Comparison of ENCODE assay signal across 9 cellular contexts in the genomic region with DNA sequence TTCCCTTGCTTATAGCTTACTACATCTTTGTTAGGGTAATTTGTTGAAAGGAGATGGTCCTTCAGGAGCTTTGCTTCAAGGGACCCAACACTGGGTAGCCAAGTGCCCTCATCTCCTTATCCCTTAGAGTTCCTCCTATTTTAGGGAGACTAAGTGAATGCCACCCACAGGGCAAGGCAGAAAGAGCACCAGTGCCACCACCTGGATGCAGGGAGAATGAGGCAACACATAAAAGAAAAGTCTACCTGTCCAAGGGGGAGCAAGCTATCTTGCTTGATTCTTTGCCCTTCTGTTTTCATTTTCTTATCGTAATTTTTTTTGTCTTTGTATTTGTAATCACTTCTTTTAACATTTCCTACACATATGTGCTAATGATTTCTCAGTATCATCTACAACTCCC.
DNase-seq lines count a peak whose midpoint lies in the region; ATAC-seq and TF ChIP-seq lines count a peak whose summit lies in the region.
"Had no signal": no experiment of that assay in that cellular context is flagged by ENCODE, and none has a peak within 500 bp of the region (broad histone marks: within the 10 kb centered on the region; RNA-seq: fewer than 3 reads in every experiment).

No MANE protein-coding gene starts in this region.

- ATAC-seq in stimulated activated memory B cell treated with anti-CD40 and anti-IgM and Interleukin-4, amounts not matched to agents 10 μg/mL and 1 μg/mL and 100 μg/mL, for 72 hours: no peak
- ATAC-seq in GM19351 (IDR thresholded peaks at IDR 0.05; ENCODE audit: unreplicated experiment): no peak

- peak; percentile 67 for TF ChIP-seq CTCF in cardiac fibroblast (IDR thresholded peaks at IDR 0.05; ENCODE audit: low read depth, low read length)

- DNase-seq in GDM1 (lab: John Stamatoyannopoulos, UW): peak; percentile 28
- DNase-seq in LHCN-M2 (ENCODE audit: low read depth): peak; percentile 58
- peak; percentile 18 to 67 for DNase-seq in cardiac fibroblast (ENCODE audit: low read depth in 2 of 2)
- DNase-seq in myocyte (ENCODE audit: low read depth): peak; percentile 51
- DNase-seq in caudate nucleus (lab: John Stamatoyannopoulos, UW): no peak
- DNase-seq in NCI-H345 (lab: John Stamatoyannopoulos, UW): no peak

- H3K27ac Mint-ChIP-seq in stimulated activated memory B cell treated with anti-CD40 and anti-IgM and Interleukin-4, amounts not matched to agents 10 μg/mL and 1 μg/mL and 100 μg/mL, for 72 hours: no peak overlapping the region
- H3K27ac Mint-ChIP-seq: brain had no signal

- no peaks in the 10 kb centered on the region for H3K36me3 Mint-ChIP-seq in stimulated activated memory B cell treated with anti-CD40 and anti-IgM and Interleukin-4, amounts not matched to agents 10 μg/mL and 1 μg/mL and 100 μg/mL, for 72 hours
- H3K36me3 Mint-ChIP-seq: brain had no signal

- H3K4me1 Mint-ChIP-seq in stimulated activated memory B cell treated with anti-CD40 and anti-IgM and Interleukin-4, amounts not matched to agents 10 μg/mL and 1 μg/mL and 100 μg/mL, for 72 hours: no peaks in the 10 kb centered on the region
- H3K4me1 Mint-ChIP-seq: brain had no signal

- H3K4me3 ChIP-seq in cardiac fibroblast (replicated peaks in 1 of 2; ENCODE audit: low read depth in 2 of 2, low read length in 2 of 2): no peak overlapping the region

- no peaks in the 10 kb centered on the region for H3K27me3 Mint-ChIP-seq in stimulated activated memory B cell treated with anti-CD40 and anti-IgM and Interleukin-4, amounts not matched to agents 10 μg/mL and 1 μg/mL and 100 μg/mL, for 72 hours
- H3K27me3 Mint-ChIP-seq: brain had no signal

- H3K27ac ChIP-seq in caudate nucleus (ENCODE audit: low read depth, low read length): no peak overlapping the region

- peaks cover 5% of the 10 kb centered on the region for H3K9me3 Mint-ChIP-seq in stimulated activated memory B cell treated with anti-CD40 and anti-IgM and Interleukin-4, amounts not matched to agents 10 μg/mL and 1 μg/mL and 100 μg/mL, for 72 hours

- no peak overlapping the region for H3K4me3 Mint-ChIP-seq in stimulated activated memory B cell treated with anti-CD40 and anti-IgM and Interleukin-4, amounts not matched to agents 10 μg/mL and 1 μg/mL and 100 μg/mL, for 72 hours
- H3K4me3 Mint-ChIP-seq: brain had no signal

Comparison
In these comparisons a context has a peak if more than half of its experiments do, and no peak if none do; other contexts are left out.
1. DNase-seq: peak in GDM1 (single experiment), LHCN-M2 (single experiment), cardiac fibroblast (2 of 2) and myocyte (single experiment); none in caudate nucleus (0 of 61) and NCI-H345 (single experiment).